9 cellular contexts compared by ENCODE assay signal in genomic region chr1:243473281-243474210, GRCh38.
A peak's percentile ranks its signal among the peaks of the same experiment; 100 is the strongest.
DNase-seq lines count a peak whose midpoint lies in the region; ATAC-seq and TF ChIP-seq lines count a peak whose summit lies in the region.
"Had no signal": no experiment of that assay in that cellular context is flagged by ENCODE, and none has a peak within 500 bp of the region (broad histone marks: within the 10 kb centered on the region; RNA-seq: fewer than 3 reads in every experiment).

No MANE protein-coding gene starts in this region.

- no peak overlapping the region for H3K4ac ChIP-seq in mesenchymal stem cell (ENCODE audit: low read depth in 1 of 2, low read length in 2 of 2)

- H2BK12ac ChIP-seq in mesenchymal stem cell (ENCODE audit: low read length in 2 of 2), result no peak overlapping the region

- H3K23ac ChIP-seq in mesenchymal stem cell (ENCODE audit: low read length in 2 of 2), result no peak overlapping the region

- DNase-seq in breast epithelium (ENCODE audit: low spot score in 2 of 2) (no peak), MCF 10A (ENCODE audit: unreplicated experiment) (no peak), brain microvascular endothelial cell (peak; percentile 16), mesenchymal stem cell (peak; percentile 55), vagina (ENCODE audit: extremely low spot score in 2 of 2) (no peak), NCI-H526 (lab: John Stamatoyannopoulos, UW) (no peak)

- H2BK5ac ChIP-seq in mesenchymal stem cell (ENCODE audit: low read depth, low read length, poor library complexity, severe bottlenecking), result no peak overlapping the region

- H3K9me3 ChIP-seq in breast epithelium (no peaks in the 10 kb centered on the region), mesenchymal stem cell (ENCODE audit: control insufficient read depth, low read length) (no peaks in the 10 kb centered on the region), vagina (no peaks in the 10 kb centered on the region)

- no peak overlapping the region for H3K27ac Mint-ChIP-seq in MCF 10A (ENCODE audit: low read depth, unreplicated experiment)

- no peaks in the 10 kb centered on the region for H3K36me3 ChIP-seq in breast epithelium
- no peaks in the 10 kb centered on the region for H3K36me3 ChIP-seq in brain microvascular endothelial cell (replicated peaks)
- peaks cover 14 to 37% of the 10 kb centered on the region in 2 experiments for H3K36me3 ChIP-seq in mesenchymal stem cell (ENCODE audit: control insufficient read depth in 1 of 2, insufficient read depth in 2 of 2, low read depth in 1 of 2, low read length in 2 of 2)
- no peaks in the 10 kb centered on the region for H3K36me3 ChIP-seq in vagina

- H2BK120ac ChIP-seq in mesenchymal stem cell (ENCODE audit: low read depth, low read length), result no peak overlapping the region

- no peak overlapping the region for H4K91ac ChIP-seq in mesenchymal stem cell (ENCODE audit: low read length)

- H3K4me3 ChIP-seq in breast epithelium (peak overlapping the region; percentile 38 to 60 (median 45)), brain microvascular endothelial cell (ENCODE audit: low read depth, low read length) (peak overlapping the region; percentile 36), mesenchymal stem cell (ENCODE audit: insufficient read depth in 1 of 2, low read depth in 1 of 2, low read length in 2 of 2) (peak overlapping the region in 1 of 2 experiments; percentile 63), vagina (peak overlapping the region; percentile 32 to 36)

- H3K36me3 Mint-ChIP-seq in MCF 10A (ENCODE audit: insufficient read depth, unreplicated experiment), result peaks cover 44% of the 10 kb centered on the region

- H3K4me1 ChIP-seq in breast epithelium, result no peaks in the 10 kb centered on the region
- H3K4me1 ChIP-seq in mesenchymal stem cell (ENCODE audit: control insufficient read depth, insufficient read depth, low read depth, low read length), result peaks cover 2% of the 10 kb centered on the region
- peaks cover 32% of the 10 kb centered on the region for H3K4me1 ChIP-seq in vagina

- H3K18ac ChIP-seq in mesenchymal stem cell (ENCODE audit: low read depth in 1 of 2, low read length in 2 of 2), result no peak overlapping the region

- H3K4me3 Mint-ChIP-seq in MCF 10A (ENCODE audit: unreplicated experiment), result no peak overlapping the region

- no peak overlapping the region for H2AFZ ChIP-seq in mesenchymal stem cell (ENCODE audit: low read depth, low read length)

- TF ChIP-seq CTCF in breast epithelium (IDR thresholded peaks at IDR 0.05) (no peak), MCF 10A (IDR thresholded peaks at IDR 0.05; ENCODE audit: unreplicated experiment) (no peak), brain microvascular endothelial cell (IDR thresholded peaks at IDR 0.05; ENCODE audit: low read depth, low read length, missing control alignments) (no peak), vagina (IDR thresholded peaks at IDR 0.05) (no peak)

- no peak overlapping the region for H3K4me2 ChIP-seq in mesenchymal stem cell (ENCODE audit: low read length, poor library complexity, severe bottlenecking)
- H3K4me2 ChIP-seq: KMS-11 had no signal

- BruUV-seq in MCF 10A (replicated peaks; lab: Mats Ljungman, UMichigan), result no TSS peak

- no peaks in the 10 kb centered on the region for H3K27me3 Mint-ChIP-seq in MCF 10A (ENCODE audit: insufficient read depth, unreplicated experiment)

- H3K4me1 Mint-ChIP-seq in MCF 10A (ENCODE audit: insufficient read depth, unreplicated experiment), result no peaks in the 10 kb centered on the region

- H2BK15ac ChIP-seq in mesenchymal stem cell (ENCODE audit: low read depth, poor library complexity, severe bottlenecking), result no peak overlapping the region

- H3K27me3 ChIP-seq in breast epithelium, result no peaks in the 10 kb centered on the region
- H3K27me3 ChIP-seq in brain microvascular endothelial cell (replicated peaks), result no peaks in the 10 kb centered on the region
- no peaks in the 10 kb centered on the region for H3K27me3 ChIP-seq in mesenchymal stem cell (ENCODE audit: control insufficient read depth in 1 of 2, insufficient read depth in 1 of 2, low read length in 2 of 2)
- H3K27me3 ChIP-seq in vagina, result no peaks in the 10 kb centered on the region

- peaks cover 13% of the 10 kb centered on the region for H3K79me1 ChIP-seq in mesenchymal stem cell (replicated peaks; ENCODE audit: low read length, poor library complexity, severe bottlenecking)

- TF ChIP-seq POLR2A in breast epithelium (IDR thresholded peaks at IDR 0.05) (no peak), vagina (IDR thresholded peaks at IDR 0.05) (no peak)

- CTCF ChIA-PET in MCF 10A (lab: Yijun Ruan, JAX), result interaction anchor here (1.3 kb wide), 1 partner anchor 11 kb away, joined by 3 read pairs; no protein-coding TSS in a partner anchor

- in situ Hi-C loops in brain microvascular endothelial cell (cut with HindIII; ENCODE audit: low pct_ligation_motif_present, low sequenced_read_pairs), result no loop called here

- ATAC-seq in HG03139 (IDR thresholded peaks at IDR 0.05; ENCODE audit: unreplicated experiment) (no peak), HG02938 (IDR thresholded peaks at IDR 0.05; ENCODE audit: unreplicated experiment) (no peak)

- POLR2A ChIA-PET in MCF 10A (lab: Yijun Ruan, JAX), result no interaction called here

- H3K9me3 Mint-ChIP-seq in MCF 10A (ENCODE audit: unreplicated experiment), result no peaks in the 10 kb centered on the region

- peak overlapping the region; percentile 75 for H3K9ac ChIP-seq in mesenchymal stem cell (ENCODE audit: low read length)
- H3K9ac ChIP-seq: KMS-11 had no signal

- 74% methylated on average over 11 of the region's 15 CpGs for WGBS in mesenchymal stem cell

- peak overlapping the region in 1 of 2 donors; percentile 21 for H3K27ac ChIP-seq in breast epithelium
- no peak overlapping the region for H3K27ac ChIP-seq in brain microvascular endothelial cell
- no peak overlapping the region for H3K27ac ChIP-seq in mesenchymal stem cell (ENCODE audit: low read length, poor library complexity, severe bottlenecking)
- H3K27ac ChIP-seq in vagina, result peak overlapping the region; percentile 73
- H3K27ac ChIP-seq: KMS-11 had no signal

- H4K8ac ChIP-seq in mesenchymal stem cell (ENCODE audit: low read length), result no peak overlapping the region

- no peak overlapping the region for H2AK5ac ChIP-seq in mesenchymal stem cell (ENCODE audit: low read length, severe bottlenecking)

- H3K14ac ChIP-seq in mesenchymal stem cell (ENCODE audit: low read length in 2 of 2), result no peak overlapping the region

- intact Hi-C loops in breast epithelium (cut with DNase I; ENCODE audit: low total_unique reads) (no loop called here), MCF 10A (cut with micrococcal nuclease) (no loop called here), vagina (cut with DNase I) (loop anchor here (10.0 kb wide), 1 partner anchor 281 kb away; no protein-coding TSS in a partner anchor)

Comparison
In these comparisons a context has a peak if more than half of its experiments do, and no peak if none do; other contexts are left out.
1. DNase-seq: peak in brain microvascular endothelial cell (single experiment) and mesenchymal stem cell (single experiment); none in breast epithelium (0 of 2), MCF 10A (single experiment), vagina (0 of 2) and NCI-H526 (0 of 2).